Comparison of ENCODE assay signal across 30 cellular contexts in genomic region chr3:133887075-133887950, GRCh38. TPM values are rescaled to one million over a fixed set of nuclear protein-coding genes. Genes with fewer than 3 reads are reported as not detected.
A peak's percentile ranks its signal among the peaks of the same experiment; 100 is the strongest.
DNase-seq lines count a peak whose midpoint lies in the region; ATAC-seq and TF ChIP-seq lines count a peak whose summit lies in the region.
"Had no signal": no experiment of that assay in that cellular context is flagged by ENCODE, and none has a peak within 500 bp of the region (broad histone marks: within the 10 kb centered on the region; RNA-seq: fewer than 3 reads in every experiment).

No MANE protein-coding gene starts in this region.

- H3K27me3 ChIP-seq in lower lobe of right lung (ENCODE audit: low read depth) = no peaks in the 10 kb centered on the region
- H3K27me3 ChIP-seq: ascending aorta, ovary, thyroid gland had no signal

- H3K9me3 ChIP-seq in lower lobe of right lung = no peaks in the 10 kb centered on the region
- H3K9me3 ChIP-seq: ascending aorta, HAP-1, ovary, SK-N-SH, thyroid gland had no signal

- DNase-seq in NCI-H1417 (lab: John Stamatoyannopoulos, UW) (peak; percentile 21 to 69 (median 41)), NCI-H1417 treated with DMSO at 0.1 percent for 48 hours (lab: John Stamatoyannopoulos, UW) (no peak), D341Med (ENCODE audit: low spot score) (peak; percentile 7), WTC11 (ENCODE audit: low spot score) (no peak), lower lobe of right lung (peak; percentile 25), globus pallidus (ENCODE audit: low spot score) (no peak), NCI-H446 treated with DMSO at 0.1 percent for 48 hours (lab: John Stamatoyannopoulos, UW) (no peak)
- DNase-seq in activated CD4-positive, alpha-beta T cell treated with anti-CD3 and anti-CD28 coated beads for 48 hours = no peak
- DNase-seq: activated CD4-positive, CD25-positive, alpha-beta regulatory T cell treated with anti-CD3 and anti-CD28 coated beads, Interleukin-2, amount 50 U/mL, for 72 hours; activated effector memory CD4-positive, alpha-beta T cell treated with anti-CD3 and anti-CD28 coated beads, Interleukin-2, amount 50 U/mL, for 16 hours; activated naive CD8-positive, alpha-beta T cell treated with anti-CD3 and anti-CD28 coated beads for 36 hours; activated T-cell treated with anti-CD3 and anti-CD28 coated beads, Interleukin-2, amount 50 U/mL, for 1 hour; AML-193; CD4-positive, alpha-beta T cell; left ventricle myocardium superior; natural killer cell; NCI-H187 treated with DMSO at 0.1 percent for 48 hours; NCI-H82; ovary; retina; SK-N-SH; small intestine; stimulated activated CD4-positive, alpha-beta T cell treated with anti-CD3 and anti-CD28 coated beads, Interleukin-1b, Interleukin-23, amount 100 ng/mL, for 48 hours; stimulated activated CD8-positive, alpha-beta memory T cell treated with anti-CD3 and anti-CD28 coated beads, Interleukin-4, amount 100 ng/mL, for 48 hours; stimulated activated naive CD8-positive, alpha-beta T cell treated with anti-CD3 and anti-CD28 coated beads, Interleukin-15, amount 100 ng/mL, for 72 hours had no signal

- POLR2A ChIA-PET in WTC11 (lab: Charles Lee) = no interaction called here

- H3K27ac Mint-ChIP-seq in WTC11 = no peak overlapping the region
- H3K27ac Mint-ChIP-seq: activated naive CD8-positive, alpha-beta T cell treated with anti-CD3 and anti-CD28 coated beads for 36 hours; CD4-positive, alpha-beta T cell; natural killer cell; T-helper 1 cell treated with Interleukin-12 subunit alpha and Interleukin-12 subunit beta and Interleukin-4 antibody, amounts not matched to agents 30 μg/mL and 1 μg/mL, for 36 hours had no signal

- no peaks in the 10 kb centered on the region; the same call in 1 of the 2 replicates for H3K27me3 Mint-ChIP-seq in WTC11 (ENCODE audit: low read depth)

- peaks cover under 1% of the 10 kb centered on the region for H3K9me3 Mint-ChIP-seq in WTC11
- H3K9me3 Mint-ChIP-seq: activated naive CD8-positive, alpha-beta T cell treated with anti-CD3 and anti-CD28 coated beads for 36 hours; CD4-positive, alpha-beta T cell; central memory CD8-positive, alpha-beta T cell; natural killer cell; stimulated activated naive CD8-positive, alpha-beta T cell treated with anti-CD3 and anti-CD28 coated beads, Interleukin-15, amount 100 ng/mL, for 72 hours; T-helper 1 cell treated with Interleukin-12 subunit alpha and Interleukin-12 subunit beta and Interleukin-4 antibody, amounts not matched to agents 30 μg/mL and 1 μg/mL, for 36 hours had no signal

- H3K4me1 ChIP-seq in lower lobe of right lung = no peaks in the 10 kb centered on the region
- H3K4me1 ChIP-seq: ascending aorta, HAP-1, thyroid gland had no signal

- TF ChIP-seq CTCF in WTC11 (IDR thresholded peaks at IDR 0.05) (no peak), lower lobe of right lung (IDR thresholded peaks at IDR 0.05) (no peak)

- no peak overlapping the region for H3K27ac ChIP-seq in lower lobe of right lung
- H3K27ac ChIP-seq: ascending aorta, ovary, thyroid gland had no signal

- H3K4me1 Mint-ChIP-seq in WTC11 = peaks cover 18% of the 10 kb centered on the region
- H3K4me1 Mint-ChIP-seq: activated naive CD8-positive, alpha-beta T cell treated with anti-CD3 and anti-CD28 coated beads for 36 hours had no signal

- H3K4me3 Mint-ChIP-seq in WTC11 = no peak overlapping the region
- H3K4me3 Mint-ChIP-seq: activated naive CD8-positive, alpha-beta T cell treated with anti-CD3 and anti-CD28 coated beads for 36 hours; CD4-positive, alpha-beta T cell; central memory CD8-positive, alpha-beta T cell; natural killer cell; stimulated activated naive CD8-positive, alpha-beta T cell treated with anti-CD3 and anti-CD28 coated beads, Interleukin-15, amount 100 ng/mL, for 72 hours; T-helper 1 cell treated with Interleukin-12 subunit alpha and Interleukin-12 subunit beta and Interleukin-4 antibody, amounts not matched to agents 30 μg/mL and 1 μg/mL, for 36 hours had no signal

- no peak overlapping the region for H3K4me3 ChIP-seq in lower lobe of right lung
- H3K4me3 ChIP-seq: ascending aorta, HAP-1, ovary, thyroid gland had no signal

- no peaks in the 10 kb centered on the region for H3K36me3 ChIP-seq in lower lobe of right lung
- H3K36me3 ChIP-seq: ascending aorta, HAP-1, ovary, thyroid gland had no signal

- ATAC-seq in WTC11 (peak; percentile 68), lower lobe of right lung (no peak)
- ATAC-seq: natural killer cell; stimulated activated naive CD8-positive, alpha-beta T cell treated with anti-CD3 and anti-CD28 coated beads, Interleukin-15, amount 100 ng/mL, for 72 hours had no signal

- intact Hi-C loops in lower lobe of right lung (cut with DNase I) = no loop called here

- H3K36me3 Mint-ChIP-seq in WTC11 = peaks cover 2% of the 10 kb centered on the region; the same call in 1 of the 2 replicates
- H3K36me3 Mint-ChIP-seq: activated naive CD8-positive, alpha-beta T cell treated with anti-CD3 and anti-CD28 coated beads for 36 hours; natural killer cell had no signal

- CTCF ChIA-PET in WTC11 (lab: Charles Lee) = interaction anchor here (0.7 to 1.1 kb wide), 2 partner anchors 9 to 23 kb away, joined by 3 read pairs; no protein-coding TSS in a partner anchor

TF ChIP-seq in WTC11, 78 proteins besides CTCF, POLR2A, EP300 and RAD21:
- TF ChIP-seq E2F4 (CRISPR knock-in tag; IDR thresholded peaks at IDR 0.05; ENCODE audit: borderline replicate concordance, low read depth) (no peak), ETV6 (CRISPR knock-in tag; IDR thresholded peaks at IDR 0.05) (no peak), STAT6 (CRISPR knock-in tag; conservative IDR thresholded peaks at IDR 0.05; ENCODE audit: low read depth) (no peak), ZNF416 (CRISPR knock-in tag; IDR thresholded peaks at IDR 0.05) (no peak), SMAD3 (CRISPR knock-in tag; IDR thresholded peaks at IDR 0.05; ENCODE audit: borderline replicate concordance) (no peak)

RNA-seq across cellular contexts. Expression of gene RAB6B, which starts 8.4 kb away (rescaled TPM):
- 14.9 to 21.0 TPM (median 18.0 TPM) in 3 replicates for total RNA-seq in WTC11 (2021)
- 5.5 TPM for total RNA-seq in lower lobe of right lung
- total RNA-seq: CD4-positive, alpha-beta T cell had no signal

Comparison
In these comparisons a context has a peak if more than half of its experiments do, and no peak if none do; other contexts are left out.
1. DNase-seq: peak in NCI-H1417 (3 of 3), D341Med (single experiment) and lower lobe of right lung (single experiment); none in NCI-H1417 treated with DMSO at 0.1 percent for 48 hours (single experiment), WTC11 (single experiment), globus pallidus (single experiment), activated CD4-positive, alpha-beta T cell treated with anti-CD3 and anti-CD28 coated beads for 48 hours (single experiment) and NCI-H446 treated with DMSO at 0.1 percent for 48 hours (single experiment).